Comparison of ENCODE assay signal across 1 cellular context in the genomic region with DNA sequence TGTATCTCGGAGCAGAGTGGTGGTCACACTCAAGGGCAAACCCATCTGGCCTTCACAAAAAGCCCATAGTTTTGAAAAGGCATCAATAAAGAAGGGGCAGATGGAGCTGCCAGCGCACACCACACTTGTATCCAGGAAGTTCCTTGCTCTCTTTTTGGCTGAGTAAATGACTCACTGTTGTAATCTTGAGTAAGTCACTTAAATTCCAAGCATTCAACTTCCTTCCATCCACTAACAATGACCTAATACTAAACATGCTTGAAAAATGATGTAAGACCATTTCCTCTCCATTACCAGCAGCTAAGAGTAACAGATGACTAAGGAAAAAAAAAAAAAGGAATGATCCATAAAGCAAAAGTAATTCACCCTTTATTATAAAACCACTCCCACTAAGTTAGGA.
TF ChIP-seq lines count a peak whose summit lies in the region.

No MANE protein-coding gene starts in this region.

TF ChIP-seq in GM23338, 12 proteins besides CTCF, POLR2A, EP300 and RAD21 (continued from another document):
- TF ChIP-seq, protein P1, sequence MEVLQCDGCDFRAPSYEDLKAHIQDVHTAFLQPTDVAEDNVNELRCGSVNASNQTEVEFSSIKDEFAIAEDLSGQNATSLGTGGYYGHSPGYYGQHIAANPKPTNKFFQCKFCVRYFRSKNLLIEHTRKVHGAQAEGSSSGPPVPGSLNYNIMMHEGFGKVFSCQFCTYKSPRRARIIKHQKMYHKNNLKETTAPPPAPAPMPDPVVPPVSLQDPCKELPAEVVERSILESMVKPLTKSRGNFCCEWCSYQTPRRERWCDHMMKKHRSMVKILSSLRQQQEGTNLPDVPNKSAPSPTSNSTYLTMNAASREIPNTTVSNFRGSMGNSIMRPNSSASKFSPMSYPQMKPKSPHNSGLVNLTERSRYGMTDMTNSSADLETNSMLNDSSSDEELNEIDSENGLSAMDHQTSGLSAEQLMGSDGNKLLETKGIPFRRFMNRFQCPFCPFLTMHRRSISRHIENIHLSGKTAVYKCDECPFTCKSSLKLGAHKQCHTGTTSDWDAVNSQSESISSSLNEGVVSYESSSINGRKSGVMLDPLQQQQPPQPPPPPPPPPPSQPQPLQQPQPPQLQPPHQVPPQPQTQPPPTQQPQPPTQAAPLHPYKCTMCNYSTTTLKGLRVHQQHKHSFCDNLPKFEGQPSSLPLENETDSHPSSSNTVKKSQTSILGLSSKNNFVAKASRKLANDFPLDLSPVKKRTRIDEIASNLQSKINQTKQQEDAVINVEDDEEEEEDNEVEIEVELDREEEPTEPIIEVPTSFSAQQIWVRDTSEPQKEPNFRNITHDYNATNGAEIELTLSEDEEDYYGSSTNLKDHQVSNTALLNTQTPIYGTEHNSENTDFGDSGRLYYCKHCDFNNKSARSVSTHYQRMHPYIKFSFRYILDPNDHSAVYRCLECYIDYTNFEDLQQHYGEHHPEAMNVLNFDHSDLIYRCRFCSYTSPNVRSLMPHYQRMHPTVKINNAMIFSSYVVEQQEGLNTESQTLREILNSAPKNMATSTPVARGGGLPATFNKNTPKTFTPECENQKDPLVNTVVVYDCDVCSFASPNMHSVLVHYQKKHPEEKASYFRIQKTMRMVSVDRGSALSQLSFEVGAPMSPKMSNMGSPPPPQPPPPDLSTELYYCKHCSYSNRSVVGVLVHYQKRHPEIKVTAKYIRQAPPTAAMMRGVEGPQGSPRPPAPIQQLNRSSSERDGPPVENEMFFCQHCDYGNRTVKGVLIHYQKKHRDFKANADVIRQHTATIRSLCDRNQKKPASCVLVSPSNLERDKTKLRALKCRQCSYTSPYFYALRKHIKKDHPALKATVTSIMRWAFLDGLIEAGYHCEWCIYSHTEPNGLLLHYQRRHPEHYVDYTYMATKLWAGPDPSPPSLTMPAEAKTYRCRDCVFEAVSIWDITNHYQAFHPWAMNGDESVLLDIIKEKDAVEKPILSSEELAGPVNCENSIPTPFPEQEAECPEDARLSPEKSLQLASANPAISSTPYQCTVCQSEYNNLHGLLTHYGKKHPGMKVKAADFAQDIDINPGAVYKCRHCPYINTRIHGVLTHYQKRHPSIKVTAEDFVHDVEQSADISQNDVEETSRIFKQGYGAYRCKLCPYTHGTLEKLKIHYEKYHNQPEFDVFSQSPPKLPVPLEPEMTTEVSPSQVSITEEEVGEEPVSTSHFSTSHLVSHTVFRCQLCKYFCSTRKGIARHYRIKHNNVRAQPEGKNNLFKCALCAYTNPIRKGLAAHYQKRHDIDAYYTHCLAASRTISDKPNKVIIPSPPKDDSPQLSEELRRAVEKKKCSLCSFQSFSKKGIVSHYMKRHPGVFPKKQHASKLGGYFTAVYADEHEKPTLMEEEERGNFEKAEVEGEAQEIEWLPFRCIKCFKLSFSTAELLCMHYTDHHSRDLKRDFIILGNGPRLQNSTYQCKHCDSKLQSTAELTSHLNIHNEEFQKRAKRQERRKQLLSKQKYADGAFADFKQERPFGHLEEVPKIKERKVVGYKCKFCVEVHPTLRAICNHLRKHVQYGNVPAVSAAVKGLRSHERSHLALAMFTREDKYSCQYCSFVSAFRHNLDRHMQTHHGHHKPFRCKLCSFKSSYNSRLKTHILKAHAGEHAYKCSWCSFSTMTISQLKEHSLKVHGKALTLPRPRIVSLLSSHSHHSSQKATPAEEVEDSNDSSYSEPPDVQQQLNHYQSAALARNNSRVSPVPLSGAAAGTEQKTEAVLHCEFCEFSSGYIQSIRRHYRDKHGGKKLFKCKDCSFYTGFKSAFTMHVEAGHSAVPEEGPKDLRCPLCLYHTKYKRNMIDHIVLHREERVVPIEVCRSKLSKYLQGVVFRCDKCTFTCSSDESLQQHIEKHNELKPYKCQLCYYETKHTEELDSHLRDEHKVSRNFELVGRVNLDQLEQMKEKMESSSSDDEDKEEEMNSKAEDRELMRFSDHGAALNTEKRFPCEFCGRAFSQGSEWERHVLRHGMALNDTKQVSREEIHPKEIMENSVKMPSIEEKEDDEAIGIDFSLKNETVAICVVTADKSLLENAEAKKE (CRISPR knock-in tag; IDR thresholded peaks at IDR 0.05) = no peak
- TF ChIP-seq ZNF331 (CRISPR knock-in tag; IDR thresholded peaks at IDR 0.05; ENCODE audit: low read depth) = no peak
